Comparison of ENCODE assay signal across 8 cellular contexts in genomic region chr1:177959793-177960515, GRCh38. TPM values are rescaled to one million over a fixed set of nuclear protein-coding genes. Genes with fewer than 3 reads are reported as not detected.
DNase-seq lines count a peak whose midpoint lies in the region; ATAC-seq and TF ChIP-seq lines count a peak whose summit lies in the region.

No MANE protein-coding gene starts in this region.

- TF ChIP-seq POLR2A in body of pancreas (IDR thresholded peaks at IDR 0.05), result no peak

- no peaks in the 10 kb centered on the region for H3K27me3 Mint-ChIP-seq in activated T-cell treated with anti-CD3 and anti-CD28 coated beads, Interleukin-2, amount 50 U/mL, for 4 hours (ENCODE audit: low read depth)
- H3K27me3 Mint-ChIP-seq in natural killer cell treated with Interleukin-12 subunit alpha and Interleukin-12 subunit beta and Interleukin-15 and Interleukin-18, amount 100 ng/mL, for 72 hours, result no peaks in the 10 kb centered on the region

- intact Hi-C loops in body of pancreas (cut with DNase I), result no loop called here

- H3K4me3 ChIP-seq in body of pancreas, result no peak overlapping the region

- no peaks in the 10 kb centered on the region for H3K27me3 ChIP-seq in body of pancreas

- WGBS in body of pancreas, 2 donors, result 60 to 64% methylated on average over 5 of the region's 5 CpGs

- H3K4me1 Mint-ChIP-seq in activated T-cell treated with anti-CD3 and anti-CD28 coated beads, Interleukin-2, amount 50 U/mL, for 4 hours (ENCODE audit: low read depth), result no peaks in the 10 kb centered on the region
- H3K4me1 Mint-ChIP-seq in natural killer cell treated with Interleukin-12 subunit alpha and Interleukin-12 subunit beta and Interleukin-15 and Interleukin-18, amount 100 ng/mL, for 72 hours (ENCODE audit: low read depth in 2 of 2), result no peaks in the 10 kb centered on the region

- no peaks in the 10 kb centered on the region for H3K4me1 ChIP-seq in body of pancreas

- no peak overlapping the region for H3K27ac ChIP-seq in body of pancreas

- no peaks in the 10 kb centered on the region for H3K9me3 ChIP-seq in body of pancreas

- TF ChIP-seq CTCF in body of pancreas (IDR thresholded peaks at IDR 0.05), result peak in 3 of 7 experiments; percentile 16 to 34 (median 22)

- H3K4me3 Mint-ChIP-seq in activated T-cell treated with anti-CD3 and anti-CD28 coated beads, Interleukin-2, amount 50 U/mL, for 4 hours, result no peak overlapping the region
- H3K4me3 Mint-ChIP-seq in natural killer cell treated with Interleukin-12 subunit alpha and Interleukin-12 subunit beta and Interleukin-15 and Interleukin-18, amount 100 ng/mL, for 72 hours, result no peak overlapping the region

- H3K9me3 Mint-ChIP-seq in activated T-cell treated with anti-CD3 and anti-CD28 coated beads, Interleukin-2, amount 50 U/mL, for 4 hours, result no peaks in the 10 kb centered on the region
- no peaks in the 10 kb centered on the region for H3K9me3 Mint-ChIP-seq in natural killer cell treated with Interleukin-12 subunit alpha and Interleukin-12 subunit beta and Interleukin-15 and Interleukin-18, amount 100 ng/mL, for 72 hours

- DNase-seq in Ammon's horn (ENCODE audit: low spot score) (peak; percentile 54), Kasumi-1 (lab: John Stamatoyannopoulos, UW) (peak; percentile 44 to 58), amniotic stem cell (lab: John Stamatoyannopoulos, UW) (peak; percentile 38), kidney glomerular epithelial cell (lab: John Stamatoyannopoulos, UW) (peak; percentile 61), NCI-H2171 (lab: John Stamatoyannopoulos, UW) (no peak), body of pancreas (no peak)
- no peak for DNase-seq in activated T-cell treated with anti-CD3 and anti-CD28 coated beads, Interleukin-2, amount 50 U/mL, for 4 hours
- DNase-seq in natural killer cell treated with Interleukin-12 subunit alpha and Interleukin-12 subunit beta and Interleukin-15 and Interleukin-18, amount 100 ng/mL, for 72 hours (ENCODE audit: low spot score), result no peak

- H3K36me3 ChIP-seq in body of pancreas (replicated peaks in 1 of 2; ENCODE audit: insufficient read depth in 1 of 2, low read depth in 2 of 2), result peaks cover 0 to 5% of the 10 kb centered on the region in 2 donors

- H3K36me3 Mint-ChIP-seq in activated T-cell treated with anti-CD3 and anti-CD28 coated beads, Interleukin-2, amount 50 U/mL, for 4 hours (ENCODE audit: insufficient read depth), result no peaks in the 10 kb centered on the region
- H3K36me3 Mint-ChIP-seq in natural killer cell treated with Interleukin-12 subunit alpha and Interleukin-12 subunit beta and Interleukin-15 and Interleukin-18, amount 100 ng/mL, for 72 hours, result no peaks in the 10 kb centered on the region

- no peak for ATAC-seq in activated T-cell treated with anti-CD3 and anti-CD28 coated beads, Interleukin-2, amount 50 U/mL, for 4 hours
- ATAC-seq in natural killer cell treated with Interleukin-12 subunit alpha and Interleukin-12 subunit beta and Interleukin-15 and Interleukin-18, amount 100 ng/mL, for 72 hours, result no peak
- ATAC-seq in body of pancreas, result no peak

- no peak overlapping the region for H3K27ac Mint-ChIP-seq in natural killer cell treated with Interleukin-12 subunit alpha and Interleukin-12 subunit beta and Interleukin-15 and Interleukin-18, amount 100 ng/mL, for 72 hours

RNA-seq across cellular contexts. Expression of gene SEC16B, which starts 9.9 kb away (rescaled TPM):
- not detected for total RNA-seq in activated T-cell treated with anti-CD3 and anti-CD28 coated beads, Interleukin-2, amount 50 U/mL, for 4 hours
- total RNA-seq in natural killer cell treated with Interleukin-12 subunit alpha and Interleukin-12 subunit beta and Interleukin-15 and Interleukin-18, amount 100 ng/mL, for 72 hours, result not detected
- 10 to 100 TPM; 11.2 to 37.6 TPM for total RNA-seq in body of pancreas

Comparison
In these comparisons a context has a peak if more than half of its experiments do, and no peak if none do; other contexts are left out.
1. DNase-seq: peak in Ammon's horn (single experiment), Kasumi-1 (2 of 2), amniotic stem cell (single experiment) and kidney glomerular epithelial cell (single experiment); none in activated T-cell treated with anti-CD3 and anti-CD28 coated beads, Interleukin-2, amount 50 U/mL, for 4 hours (single experiment), natural killer cell treated with Interleukin-12 subunit alpha and Interleukin-12 subunit beta and Interleukin-15 and Interleukin-18, amount 100 ng/mL, for 72 hours (single experiment), NCI-H2171 (single experiment) and body of pancreas (0 of 4).
2. RNA of gene SEC16B, which starts 9.9 kb away (total RNA-seq): 11.2 to 37.6 TPM in body of pancreas; not detected in activated T-cell treated with anti-CD3 and anti-CD28 coated beads, Interleukin-2, amount 50 U/mL, for 4 hours and not detected in natural killer cell treated with Interleukin-12 subunit alpha and Interleukin-12 subunit beta and Interleukin-15 and Interleukin-18, amount 100 ng/mL, for 72 hours; every median in the first group is over 10 times any median in the second.